In genomic region chr9:123832176-123832575, GRCh38 we compare ENCODE assay signal across 1 cellular context.
TF ChIP-seq lines count a peak whose summit lies in the region.

No MANE protein-coding gene starts in this region.

TF ChIP-seq in A549, 52 proteins besides CTCF, POLR2A, EP300 and RAD21 (continued from another document):
- TF ChIP-seq CBX2 (IDR thresholded peaks at IDR 0.05; ENCODE audit: borderline replicate concordance, low read depth), result no peak
- TF ChIP-seq, protein P1, sequence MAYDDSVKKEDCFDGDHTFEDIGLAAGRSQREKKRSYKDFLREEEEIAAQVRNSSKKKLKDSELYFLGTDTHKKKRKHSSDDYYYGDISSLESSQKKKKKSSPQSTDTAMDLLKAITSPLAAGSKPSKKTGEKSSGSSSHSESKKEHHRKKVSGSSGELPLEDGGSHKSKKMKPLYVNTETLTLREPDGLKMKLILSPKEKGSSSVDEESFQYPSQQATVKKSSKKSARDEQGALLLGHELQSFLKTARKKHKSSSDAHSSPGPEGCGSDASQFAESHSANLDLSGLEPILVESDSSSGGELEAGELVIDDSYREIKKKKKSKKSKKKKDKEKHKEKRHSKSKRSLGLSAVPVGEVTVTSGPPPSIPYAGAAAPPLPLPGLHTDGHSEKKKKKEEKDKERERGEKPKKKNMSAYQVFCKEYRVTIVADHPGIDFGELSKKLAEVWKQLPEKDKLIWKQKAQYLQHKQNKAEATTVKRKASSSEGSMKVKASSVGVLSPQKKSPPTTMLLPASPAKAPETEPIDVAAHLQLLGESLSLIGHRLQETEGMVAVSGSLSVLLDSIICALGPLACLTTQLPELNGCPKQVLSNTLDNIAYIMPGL (CRISPR knock-in tag; IDR thresholded peaks at IDR 0.05; ENCODE audit: borderline replicate concordance), result no peak
- no peak for TF ChIP-seq JUN (IDR thresholded peaks at IDR 0.05)
- TF ChIP-seq ZSCAN20 (CRISPR knock-in tag; IDR thresholded peaks at IDR 0.05), result no peak
- TF ChIP-seq, protein P2, sequence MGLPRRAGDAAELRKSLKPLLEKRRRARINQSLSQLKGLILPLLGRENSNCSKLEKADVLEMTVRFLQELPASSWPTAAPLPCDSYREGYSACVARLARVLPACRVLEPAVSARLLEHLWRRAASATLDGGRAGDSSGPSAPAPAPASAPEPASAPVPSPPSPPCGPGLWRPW (IDR thresholded peaks at IDR 0.05), result no peak
TF ChIP-seq in A549: peak in this region for 0.
